ENCODE assay signal across 8 cellular contexts in the genomic region with DNA sequence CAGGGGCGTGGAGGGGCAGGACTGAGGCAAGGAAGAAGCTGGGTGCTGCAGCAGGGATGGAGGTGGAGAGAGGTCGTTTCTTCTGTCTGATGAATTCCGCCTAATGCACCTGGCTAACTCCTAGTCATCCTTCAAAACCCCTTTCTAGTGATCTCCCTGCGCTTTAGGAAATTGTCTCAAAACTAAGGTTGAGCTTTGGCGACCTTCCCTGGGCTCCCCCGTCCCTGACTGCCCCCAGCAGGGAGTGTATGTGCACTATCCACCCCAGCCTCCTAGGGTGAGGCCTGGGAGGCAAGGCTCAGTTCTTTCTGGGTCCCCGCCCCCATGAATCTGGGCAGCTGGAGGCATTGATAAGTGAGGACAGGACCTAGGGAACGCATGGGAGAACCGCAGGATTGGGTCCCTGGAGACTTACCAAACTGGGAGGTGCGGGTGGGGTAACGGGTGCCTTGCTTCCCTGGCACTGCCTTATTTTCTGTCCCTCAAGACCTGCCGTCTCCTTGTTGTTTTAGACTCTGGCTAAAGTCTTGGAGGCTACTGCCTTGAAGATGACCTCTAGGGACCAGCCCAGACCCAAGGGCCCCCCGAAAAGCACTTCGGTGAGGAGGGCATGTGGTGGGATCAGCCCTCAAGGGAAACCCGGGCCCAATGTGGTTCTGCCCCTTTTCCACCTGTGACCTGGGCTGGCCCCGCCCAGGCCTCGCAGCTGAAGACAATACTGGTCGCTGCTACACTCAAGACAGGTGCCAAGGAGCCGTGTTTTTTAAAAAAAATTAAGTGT. TPM values are rescaled to one million over a fixed set of nuclear protein-coding genes. Genes with fewer than 3 reads are reported as not detected.
DNase-seq lines count a peak whose midpoint lies in the region; ATAC-seq, FAIRE-seq and TF ChIP-seq lines count a peak whose summit lies in the region.

No MANE protein-coding gene starts in this region.

- intact Hi-C loops in heart left ventricle (cut with DNase I) (loop anchor here in 3 of 10 donors (1.0 to 5.0 kb wide), 3 partner anchors 28 to 59 kb away; no protein-coding TSS in a partner anchor), Right ventricle myocardium superior (cut with DNase I) (no loop called here), HepG2 (cut with micrococcal nuclease; ENCODE audit: unreplicated experiment) (loop anchor here (1.0 to 5.0 kb wide), 2 partner anchors 57 to 114 kb away; a partner anchor contains a TSS), uterus (cut with DNase I; ENCODE audit: low total_unique reads) (loop anchor here (5.0 kb wide), 1 partner anchor 54 kb away; no protein-coding TSS in a partner anchor)
- intact Hi-C loops in activated CD4-positive, alpha-beta memory T cell treated with anti-CD3 and anti-CD28 coated beads for 36 hours (cut with micrococcal nuclease) = loop anchor here (1.0 to 2.0 kb wide), 2 partner anchors 57 to 159 kb away; a partner anchor contains a TSS

- no peak for TF ChIP-seq EP300 in HepG2 (IDR thresholded peaks at IDR 0.05; ENCODE audit: low read depth in 2 of 2, low read length in 2 of 2)
- TF ChIP-seq EP300 in HepG2 (CRISPR knock-in tag; IDR thresholded peaks at IDR 0.05; ENCODE audit: borderline replicate concordance) = no peak

- TF ChIP-seq CTCF in heart left ventricle (IDR thresholded peaks at IDR 0.05) (no peak), HepG2 (CRISPR knock-in tag; IDR thresholded peaks at IDR 0.05) (no peak), uterus (IDR thresholded peaks at IDR 0.05) (no peak)

- CTCF ChIA-PET in activated CD4-positive, alpha-beta memory T cell treated with anti-CD3 and anti-CD28 coated beads for 36 hours (lab: Charles Lee) = interaction anchor here (0.8 to 2.8 kb wide), 6 partner anchors 17 to 131 kb away, joined by 3 to 15 read pairs (median 4); no protein-coding TSS in a partner anchor
- CTCF ChIA-PET in HepG2 (lab: Yijun Ruan, JAX; ENCODE audit: low intra/inter-chr PET ratio, low total read pairs) = no interaction called here

- no peak for TF ChIP-seq POLR2A in heart left ventricle (IDR thresholded peaks at IDR 0.05)
- TF ChIP-seq POLR2A in HepG2 (IDR thresholded peaks at IDR 0.05; ENCODE audit: insufficient read depth in 1 of 2, low read depth in 2 of 2, low read length in 2 of 2) = no peak
- no peak for TF ChIP-seq POLR2A in uterus (IDR thresholded peaks at IDR 0.05)

- FAIRE-seq in HepG2 (lab: Jason Lieb, UNC) (no peak), RCC 7860 (lab: Jason Lieb, UNC) (no peak)

- no peaks in the 10 kb centered on the region for H3K9me3 Mint-ChIP-seq in activated CD4-positive, alpha-beta memory T cell treated with anti-CD3 and anti-CD28 coated beads for 36 hours

- no peaks in the 10 kb centered on the region for H4K20me1 ChIP-seq in HepG2 (ENCODE audit: insufficient read depth, low read length)

- H3K27me3 ChIP-seq in heart left ventricle = no peaks in the 10 kb centered on the region
- peaks cover 0 to 30% of the 10 kb centered on the region in 2 experiments; a peak in 4 of 5 replicates for H3K27me3 ChIP-seq in HepG2 (ENCODE audit: control insufficient read depth in 1 of 2, insufficient read depth in 2 of 2, low read length in 2 of 2)
- H3K27me3 ChIP-seq in uterus = no peaks in the 10 kb centered on the region

- WGBS in heart left ventricle, 4 donors = 59 to 64% (median 62%) methylated on average over 16 to 19 of the region's 19 CpGs
- WGBS in HepG2 (ENCODE audit: low lambda C conversion rate) = 25% methylated on average over 11 of the region's 19 CpGs

- H2AFZ ChIP-seq in HepG2 (ENCODE audit: low read length) = peak overlapping the region; percentile 23

- peaks cover 13% of the 10 kb centered on the region for H3K4me1 Mint-ChIP-seq in activated CD4-positive, alpha-beta memory T cell treated with anti-CD3 and anti-CD28 coated beads for 36 hours (ENCODE audit: low read depth)

- H3K4me3 Mint-ChIP-seq in activated CD4-positive, alpha-beta memory T cell treated with anti-CD3 and anti-CD28 coated beads for 36 hours = peak overlapping the region; percentile 89

- H3K27me3 Mint-ChIP-seq in activated CD4-positive, alpha-beta memory T cell treated with anti-CD3 and anti-CD28 coated beads for 36 hours = peaks cover 9% of the 10 kb centered on the region

- H3K4me3 ChIP-seq in heart left ventricle (peak overlapping the region in 8 of 12 donors; percentile 2 to 71 (median 62)), HepG2 (replicated peaks in 1 of 3; ENCODE audit: insufficient read depth in 1 of 3, low read depth in 2 of 3, low read length in 3 of 3) (peak overlapping the region; percentile 62 to 78 (median 69)), uterus (no peak overlapping the region)

- no peaks in the 10 kb centered on the region for H3K36me3 Mint-ChIP-seq in activated CD4-positive, alpha-beta memory T cell treated with anti-CD3 and anti-CD28 coated beads for 36 hours

- TF ChIP-seq RAD21 in HepG2 (CRISPR knock-in tag; IDR thresholded peaks at IDR 0.05) = no peak

- in situ Hi-C loops in HepG2 (cut with HindIII; ENCODE audit: extremely low pct_ligation_motif_present, low pct_unique_long_range_greater_than_20kb) = no loop called here

- peak overlapping the region; percentile 93 for H3K4me2 ChIP-seq in HepG2 (ENCODE audit: low read depth, low read length)

- H3K27ac Mint-ChIP-seq in activated CD4-positive, alpha-beta memory T cell treated with anti-CD3 and anti-CD28 coated beads for 36 hours = no peak overlapping the region

- H3K27ac ChIP-seq in heart left ventricle (peak overlapping the region in 9 of 12 donors; percentile 6 to 64 (median 54)), HepG2 (ENCODE audit: extremely low read length, insufficient read depth, low read length) (peak overlapping the region; percentile 40), uterus (peak overlapping the region; percentile 20 to 67)

- H3K79me2 ChIP-seq in HepG2 (ENCODE audit: insufficient read depth, low read length) = no peaks in the 10 kb centered on the region

- peak overlapping the region; percentile 37; the same call in 1 of the 2 replicates for H3K9ac ChIP-seq in HepG2 (ENCODE audit: insufficient read depth, low read depth, low read length)

- H3K4me1 ChIP-seq in heart left ventricle (peaks cover 17 to 62% (median 49%) of the 10 kb centered on the region in 12 donors), HepG2 (ENCODE audit: insufficient read depth, low read length) (peaks cover 56% of the 10 kb centered on the region), uterus (peaks cover 20 to 27% of the 10 kb centered on the region in 2 donors)

- ATAC-seq in heart left ventricle (no peak), Right ventricle myocardium superior (ENCODE audit: poor library complexity) (no peak), HepG2 (peak; percentile 60), HG02885 (IDR thresholded peaks at IDR 0.05; ENCODE audit: poor library complexity, unreplicated experiment) (no peak)

- DNase-seq in heart left ventricle (no peak), Right ventricle myocardium superior (no peak), HepG2 (ENCODE audit: low spot score) (no peak), uterus (no peak), RCC 7860 (ENCODE audit: low spot score) (no peak), AML-193 (lab: John Stamatoyannopoulos, UW) (no peak)
- DNase-seq in activated CD4-positive, alpha-beta memory T cell treated with anti-CD3 and anti-CD28 coated beads for 36 hours = peak; percentile 10

- no TSS peak for BruUV-seq in HepG2 (replicated peaks; lab: Mats Ljungman, UMichigan)

- POLR2A ChIA-PET in activated CD4-positive, alpha-beta memory T cell treated with anti-CD3 and anti-CD28 coated beads for 36 hours (lab: Charles Lee) = interaction anchor here (0.6 to 1.6 kb wide), 2 partner anchors 58 to 113 kb away, joined by 3 to 7 read pairs; no protein-coding TSS in a partner anchor
- POLR2A ChIA-PET in HepG2 (lab: Yijun Ruan, JAX) = interaction anchor here (0.6 to 2.7 kb wide), 5 partner anchors 27 to 96 kb away, joined by 3 to 10 read pairs (median 4); no protein-coding TSS in a partner anchor

- H3K36me3 ChIP-seq in heart left ventricle (no peaks in the 10 kb centered on the region), HepG2 (replicated peaks in 1 of 2; ENCODE audit: control insufficient read depth in 1 of 2, insufficient read depth in 2 of 2, low read length in 2 of 2) (no peaks in the 10 kb centered on the region), uterus (no peaks in the 10 kb centered on the region)

- H3K9me3 ChIP-seq in heart left ventricle (no peaks in the 10 kb centered on the region), HepG2 (ENCODE audit: low read length) (no peaks in the 10 kb centered on the region), uterus (no peaks in the 10 kb centered on the region)

RNA-seq across cellular contexts. Expression of a gene that starts 0.5 kb away (rescaled TPM):
- total RNA-seq in heart left ventricle (1 to 10 TPM in 2 of 9 donors, under 1 TPM in 6, not detected in 1; 0.21 to 1.3 (median 0.57) TPM), Right ventricle myocardium superior (0.70 TPM), HepG2 (2016; rRNA removed; fragmentation: Illumina TruSeq; extraction: Trizol) (0.24 and 0.28 TPM in 2 replicates), uterus (1 to 10 TPM in 2 of 4 donors, under 1 TPM in 1, not detected in 1; 0.46 to 3.5 (median 1.1) TPM)
- polyA plus RNA-seq in heart left ventricle (1 to 10 TPM; 1.3 to 1.4 TPM), HepG2 (2011; rRNA removed) (5.5 and 6.4 TPM in 2 replicates)
- 1 to 10 TPM; 2.5 to 2.6 TPM for total RNA-seq in activated CD4-positive, alpha-beta memory T cell treated with anti-CD3 and anti-CD28 coated beads for 36 hours
- not detected in 2 replicates for total RNA-seq in HepG2 (2016; cell fraction: cytosol; rRNA removed; fragmentation: Illumina TruSeq; extraction: Trizol; ENCODE audit: low read depth)
- total RNA-seq in HepG2 (2016; cell fraction: insoluble cytoplasmic fraction; rRNA removed; fragmentation: Illumina TruSeq; extraction: Trizol) = 0.06 TPM in 1 of 2 replicates, not detected in the other
- total RNA-seq in HepG2 (2016; cell fraction: membrane; rRNA removed; fragmentation: Illumina TruSeq; extraction: Trizol) = not detected in 2 replicates
- not detected in 2 replicates for total RNA-seq in HepG2 (2016; cell fraction: nucleus; rRNA removed; fragmentation: Illumina TruSeq; extraction: Trizol)
- polyA plus RNA-seq in HepG2 (2011; cell fraction: cytosol; rRNA removed) = 4.2 TPM in 2 replicates
- polyA plus RNA-seq in HepG2 (2011; cell fraction: nucleus; rRNA removed) = 18.3 and 20.1 TPM in 2 replicates
- polyA plus RNA-seq in HepG2 (2012) = 1.5 and 1.9 TPM in 2 replicates
- polyA plus RNA-seq in HepG2 (2016; cell fraction: cytosol; fragmentation: Illumina TruSeq; extraction: Trizol; ENCODE audit: low read depth) = 0.19 and 0.32 TPM in 2 replicates
- polyA plus RNA-seq in HepG2 (2016; cell fraction: insoluble cytoplasmic fraction; fragmentation: Illumina TruSeq; extraction: Trizol; ENCODE audit: low read depth) = not detected in 2 replicates
- polyA plus RNA-seq in HepG2 (2016; cell fraction: membrane; fragmentation: Illumina TruSeq; extraction: Trizol; ENCODE audit: low read depth) = not detected in 2 replicates
- polyA plus RNA-seq in HepG2 (2016; cell fraction: nucleus; fragmentation: Illumina TruSeq; extraction: Trizol; ENCODE audit: insufficient read depth, low read depth) = 1.00 TPM in 1 of 2 replicates, not detected in the other
- polyA minus RNA-seq in HepG2 (2011; rRNA and poly(A)+ RNA removed; ENCODE audit: low replicate concordance) = 4.2 and 4.9 TPM in 2 replicates
- 2.4 TPM in 1 of 2 replicates, not detected in the other for polyA minus RNA-seq in HepG2 (2011; cell fraction: cytosol; rRNA and poly(A)+ RNA removed)
- polyA minus RNA-seq in HepG2 (2011; cell fraction: nucleus; rRNA and poly(A)+ RNA removed) = 3.2 and 5.0 TPM in 2 replicates

RNA-seq across cellular contexts. Expression of a gene that starts 33.1 kb away (rescaled TPM):
- total RNA-seq in heart left ventricle = 1 to 10 TPM; 1.8 to 3.2 (median 2.3) TPM
- 1 to 10 TPM; 1.7 to 2.5 TPM for polyA plus RNA-seq in heart left ventricle
- total RNA-seq in Right ventricle myocardium superior = 2.1 TPM
- 1 to 10 TPM; 4.3 to 4.8 TPM for total RNA-seq in activated CD4-positive, alpha-beta memory T cell treated with anti-CD3 and anti-CD28 coated beads for 36 hours
- total RNA-seq in HepG2 (2016; rRNA removed; fragmentation: Illumina TruSeq; extraction: Trizol) = 11.5 and 12.6 TPM in 2 replicates
- 2.9 and 3.5 TPM in 2 replicates for total RNA-seq in HepG2 (2016; cell fraction: cytosol; rRNA removed; fragmentation: Illumina TruSeq; extraction: Trizol; ENCODE audit: low read depth)
- 10.1 and 13.6 TPM in 2 replicates for total RNA-seq in HepG2 (2016; cell fraction: insoluble cytoplasmic fraction; rRNA removed; fragmentation: Illumina TruSeq; extraction: Trizol)
- 7.1 and 7.2 TPM in 2 replicates for total RNA-seq in HepG2 (2016; cell fraction: membrane; rRNA removed; fragmentation: Illumina TruSeq; extraction: Trizol)
- 8.2 and 9.0 TPM in 2 replicates for total RNA-seq in HepG2 (2016; cell fraction: nucleus; rRNA removed; fragmentation: Illumina TruSeq; extraction: Trizol)
- polyA plus RNA-seq in HepG2 (2011; rRNA removed) = 7.1 and 7.8 TPM in 2 replicates
- polyA plus RNA-seq in HepG2 (2011; cell fraction: cytosol; rRNA removed) = 3.6 and 5.6 TPM in 2 replicates
- 5.3 and 7.8 TPM in 2 replicates for polyA plus RNA-seq in HepG2 (2011; cell fraction: nucleus; rRNA removed)
- polyA plus RNA-seq in HepG2 (2012) = 5.3 and 5.9 TPM in 2 replicates
- 0.84 and 1.0 TPM in 2 replicates for polyA plus RNA-seq in HepG2 (2016; cell fraction: cytosol; fragmentation: Illumina TruSeq; extraction: Trizol; ENCODE audit: low read depth)
- 9.3 and 9.6 TPM in 2 replicates for polyA plus RNA-seq in HepG2 (2016; cell fraction: insoluble cytoplasmic fraction; fragmentation: Illumina TruSeq; extraction: Trizol; ENCODE audit: low read depth)
- polyA plus RNA-seq in HepG2 (2016; cell fraction: membrane; fragmentation: Illumina TruSeq; extraction: Trizol; ENCODE audit: low read depth) = 2.7 and 2.9 TPM in 2 replicates
- 14.6 and 16.9 TPM in 2 replicates for polyA plus RNA-seq in HepG2 (2016; cell fraction: nucleus; fragmentation: Illumina TruSeq; extraction: Trizol; ENCODE audit: insufficient read depth, low read depth)
- polyA minus RNA-seq in HepG2 (2011; rRNA and poly(A)+ RNA removed; ENCODE audit: low replicate concordance) = 6.2 and 7.9 TPM in 2 replicates
- polyA minus RNA-seq in HepG2 (2011; cell fraction: cytosol; rRNA and poly(A)+ RNA removed) = 2.5 and 5.3 TPM in 2 replicates
- 5.7 and 10.9 TPM in 2 replicates for polyA minus RNA-seq in HepG2 (2011; cell fraction: nucleus; rRNA and poly(A)+ RNA removed)
- 10 to 100 TPM in 2 of 4 donors, 1 to 10 TPM in 2; 2.4 to 17.9 (median 9.1) TPM for total RNA-seq in uterus

RNA-seq across cellular contexts. Expression of a gene that starts 51.2 kb away (rescaled TPM):
- 10 to 100 TPM; 34.6 to 75.1 (median 40.5) TPM for total RNA-seq in heart left ventricle
- 10 to 100 TPM; 36.0 to 41.4 TPM for polyA plus RNA-seq in heart left ventricle
- 55.7 TPM for total RNA-seq in Right ventricle myocardium superior
- 1 to 10 TPM; 8.5 to 9.9 TPM for total RNA-seq in activated CD4-positive, alpha-beta memory T cell treated with anti-CD3 and anti-CD28 coated beads for 36 hours
- 0.07 TPM in 1 of 2 replicates, not detected in the other for total RNA-seq in HepG2 (2016; rRNA removed; fragmentation: Illumina TruSeq; extraction: Trizol)
- total RNA-seq in HepG2 (2016; cell fraction: cytosol; rRNA removed; fragmentation: Illumina TruSeq; extraction: Trizol; ENCODE audit: low read depth) = not detected in 2 replicates
- total RNA-seq in HepG2 (2016; cell fraction: insoluble cytoplasmic fraction; rRNA removed; fragmentation: Illumina TruSeq; extraction: Trizol) = not detected in 2 replicates
- 0.14 and 0.15 TPM in 2 replicates for total RNA-seq in HepG2 (2016; cell fraction: membrane; rRNA removed; fragmentation: Illumina TruSeq; extraction: Trizol)
- total RNA-seq in HepG2 (2016; cell fraction: nucleus; rRNA removed; fragmentation: Illumina TruSeq; extraction: Trizol) = not detected in 2 replicates
- polyA plus RNA-seq in HepG2 (2011; rRNA removed) = 0.72 and 0.81 TPM in 2 replicates
- 0.21 and 0.25 TPM in 2 replicates for polyA plus RNA-seq in HepG2 (2011; cell fraction: cytosol; rRNA removed)
- 1.8 and 1.9 TPM in 2 replicates for polyA plus RNA-seq in HepG2 (2011; cell fraction: nucleus; rRNA removed)
- 0.67 and 0.75 TPM in 2 replicates for polyA plus RNA-seq in HepG2 (2012)
- polyA plus RNA-seq in HepG2 (2016; cell fraction: cytosol; fragmentation: Illumina TruSeq; extraction: Trizol; ENCODE audit: low read depth) = 0.19 and 0.40 TPM in 2 replicates
- 0.13 TPM in 1 of 2 replicates, not detected in the other for polyA plus RNA-seq in HepG2 (2016; cell fraction: insoluble cytoplasmic fraction; fragmentation: Illumina TruSeq; extraction: Trizol; ENCODE audit: low read depth)
- polyA plus RNA-seq in HepG2 (2016; cell fraction: membrane; fragmentation: Illumina TruSeq; extraction: Trizol; ENCODE audit: low read depth) = 0.23 and 0.82 TPM in 2 replicates
- polyA plus RNA-seq in HepG2 (2016; cell fraction: nucleus; fragmentation: Illumina TruSeq; extraction: Trizol; ENCODE audit: insufficient read depth, low read depth) = 0.56 TPM in 1 of 2 replicates, not detected in the other
- polyA minus RNA-seq in HepG2 (2011; rRNA and poly(A)+ RNA removed; ENCODE audit: low replicate concordance) = 1.3 and 12.9 TPM in 2 replicates
- 0.35 and 0.89 TPM in 2 replicates for polyA minus RNA-seq in HepG2 (2011; cell fraction: cytosol; rRNA and poly(A)+ RNA removed)
- polyA minus RNA-seq in HepG2 (2011; cell fraction: nucleus; rRNA and poly(A)+ RNA removed) = 0.77 TPM in 1 of 2 replicates, not detected in the other
- total RNA-seq in uterus = 100 to 1,000 TPM in 1 of 4 donors, 10 to 100 TPM in 3; 24.9 to 102 (median 62.3) TPM

Comparison
In these comparisons a context has a peak if more than half of its experiments do, and no peak if none do; other contexts are left out.
1. H3K4me3 ChIP-seq: peak in heart left ventricle (8 of 12) and HepG2 (3 of 3); none in uterus (0 of 2).
2. Peak in every context shown above with its lines, with median percentiles within 50 percentile points of each other: H3K27ac ChIP-seq.